In the genomic region with DNA sequence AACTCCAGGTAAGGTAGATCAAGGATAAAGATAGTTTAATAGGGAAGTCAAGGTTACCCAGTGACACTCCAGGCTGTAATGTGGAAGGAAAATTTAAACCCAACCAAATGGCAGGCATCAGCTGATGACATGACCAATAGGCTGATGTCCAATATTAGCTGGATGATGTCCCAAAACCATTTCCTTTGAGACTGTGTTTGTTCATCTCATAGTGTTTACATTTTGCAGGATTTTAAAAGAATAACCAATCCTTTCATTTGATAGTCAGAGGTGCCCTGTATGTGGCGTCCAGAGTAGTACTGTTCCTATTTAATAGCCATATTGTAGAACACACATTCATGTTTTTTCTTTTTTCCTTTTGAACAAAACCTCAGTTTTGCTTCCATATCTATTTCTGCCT, we compare ENCODE assay signal across 28 cellular contexts. TPM values are rescaled to one million over a fixed set of nuclear protein-coding genes. Genes with fewer than 3 reads are reported as not detected.
"Had no signal": no experiment of that assay in that cellular context is flagged by ENCODE, and none has a peak within 500 bp of the region (broad histone marks: within the 10 kb centered on the region; RNA-seq: fewer than 3 reads in every experiment).

No MANE protein-coding gene starts in this region.

- H3K9me3 Mint-ChIP-seq: naive thymus-derived CD4-positive, alpha-beta T cell; nephron progenitor cell; stimulated activated naive CD8-positive, alpha-beta T cell treated with anti-CD3 and anti-CD28 coated beads, Interleukin-15, amount 100 ng/mL, for 72 hours had no signal

- H3K36me3 ChIP-seq: gastroesophageal sphincter, heart left ventricle, left lung, prostate gland, right atrium auricular region, suprapubic skin, transverse colon, upper lobe of right lung, vagina had no signal

- H3K4me1 ChIP-seq: foreskin keratinocyte, gastroesophageal sphincter, heart left ventricle, prostate gland, right atrium auricular region, transverse colon, upper lobe of right lung, vagina had no signal

- H3K27ac ChIP-seq: dorsolateral prefrontal cortex, foreskin keratinocyte, gastroesophageal sphincter, heart left ventricle, hepatocyte, left lung, prostate gland, right atrium auricular region, suprapubic skin, transverse colon, upper lobe of right lung, vagina had no signal

- H2AFZ ChIP-seq: hepatocyte had no signal

- DNase-seq: dorsolateral prefrontal cortex; effector CD4-positive, alpha-beta T cell; foreskin keratinocyte; heart left ventricle; left cardiac atrium; left lung; mammary epithelial cell; mesendoderm; midbrain; naive thymus-derived CD4-positive, alpha-beta T cell; nephron progenitor cell; nucleus accumbens; stimulated activated CD4-positive, alpha-beta T cell treated with anti-CD3 and anti-CD28 coated beads, Interleukin-12 subunit alpha, Interleukin-12 subunit beta, amount 100 ng/mL, for 4 hours; stimulated activated CD4-positive, alpha-beta T cell treated with anti-CD3 and anti-CD28 coated beads, Interleukin-1b, Interleukin-23, amount 100 ng/mL, for 48 hours; stimulated activated CD4-positive, alpha-beta T cell treated with anti-CD3 and anti-CD28 coated beads, Interleukin-4, amount 100 ng/mL, for 1 hour; stimulated activated CD8-positive, alpha-beta memory T cell treated with anti-CD3 and anti-CD28 coated beads, Interleukin-4, amount 100 ng/mL, for 48 hours; stimulated activated naive CD4-positive, alpha-beta T cell; stimulated activated naive CD8-positive, alpha-beta T cell treated with anti-CD3 and anti-CD28 coated beads, Interleukin-15, amount 100 ng/mL, for 72 hours; transverse colon; upper lobe of right lung had no signal

- H3K27me3 ChIP-seq: dorsolateral prefrontal cortex, foreskin keratinocyte, gastroesophageal sphincter, heart left ventricle, hepatocyte, left lung, right atrium auricular region, suprapubic skin, transverse colon, upper lobe of right lung, vagina had no signal

- H3K4me1 Mint-ChIP-seq: nephron progenitor cell; stimulated activated naive CD8-positive, alpha-beta T cell treated with anti-CD3 and anti-CD28 coated beads, Interleukin-15, amount 100 ng/mL, for 72 hours had no signal

- H3K36me3 Mint-ChIP-seq: naive thymus-derived CD4-positive, alpha-beta T cell had no signal

- ATAC-seq: foreskin keratinocyte; gastroesophageal sphincter; heart left ventricle; left cardiac atrium; left lung; naive thymus-derived CD4-positive, alpha-beta T cell; sciatic nerve; stimulated activated naive CD8-positive, alpha-beta T cell treated with anti-CD3 and anti-CD28 coated beads, Interleukin-15, amount 100 ng/mL, for 72 hours; upper lobe of right lung had no signal

- H3K27ac Mint-ChIP-seq: naive thymus-derived CD4-positive, alpha-beta T cell; nephron progenitor cell; stimulated activated naive CD8-positive, alpha-beta T cell treated with anti-CD3 and anti-CD28 coated beads, Interleukin-15, amount 100 ng/mL, for 72 hours had no signal

- H3K9me3 ChIP-seq: gastroesophageal sphincter, heart left ventricle, left lung, prostate gland, right atrium auricular region, suprapubic skin, transverse colon, upper lobe of right lung, vagina had no signal

- H3K4me3 Mint-ChIP-seq: naive thymus-derived CD4-positive, alpha-beta T cell; nephron progenitor cell; stimulated activated naive CD8-positive, alpha-beta T cell treated with anti-CD3 and anti-CD28 coated beads, Interleukin-15, amount 100 ng/mL, for 72 hours had no signal

- H3K4me2 ChIP-seq: hepatocyte, smooth muscle cell had no signal

- H3K4me3 ChIP-seq: dorsolateral prefrontal cortex, gastroesophageal sphincter, heart left ventricle, hepatocyte, left lung, prostate gland, right atrium auricular region, smooth muscle cell, suprapubic skin, transverse colon, upper lobe of right lung, vagina had no signal

RNA-seq across cellular contexts. Expression of gene TMEM158, which starts 23.3 kb away (rescaled TPM):
- total RNA-seq: right atrium auricular region had no signal
- polyA plus RNA-seq: naive thymus-derived CD4-positive, alpha-beta T cell had no signal
